Comparison of ENCODE assay signal across 8 cellular contexts in the genomic region with DNA sequence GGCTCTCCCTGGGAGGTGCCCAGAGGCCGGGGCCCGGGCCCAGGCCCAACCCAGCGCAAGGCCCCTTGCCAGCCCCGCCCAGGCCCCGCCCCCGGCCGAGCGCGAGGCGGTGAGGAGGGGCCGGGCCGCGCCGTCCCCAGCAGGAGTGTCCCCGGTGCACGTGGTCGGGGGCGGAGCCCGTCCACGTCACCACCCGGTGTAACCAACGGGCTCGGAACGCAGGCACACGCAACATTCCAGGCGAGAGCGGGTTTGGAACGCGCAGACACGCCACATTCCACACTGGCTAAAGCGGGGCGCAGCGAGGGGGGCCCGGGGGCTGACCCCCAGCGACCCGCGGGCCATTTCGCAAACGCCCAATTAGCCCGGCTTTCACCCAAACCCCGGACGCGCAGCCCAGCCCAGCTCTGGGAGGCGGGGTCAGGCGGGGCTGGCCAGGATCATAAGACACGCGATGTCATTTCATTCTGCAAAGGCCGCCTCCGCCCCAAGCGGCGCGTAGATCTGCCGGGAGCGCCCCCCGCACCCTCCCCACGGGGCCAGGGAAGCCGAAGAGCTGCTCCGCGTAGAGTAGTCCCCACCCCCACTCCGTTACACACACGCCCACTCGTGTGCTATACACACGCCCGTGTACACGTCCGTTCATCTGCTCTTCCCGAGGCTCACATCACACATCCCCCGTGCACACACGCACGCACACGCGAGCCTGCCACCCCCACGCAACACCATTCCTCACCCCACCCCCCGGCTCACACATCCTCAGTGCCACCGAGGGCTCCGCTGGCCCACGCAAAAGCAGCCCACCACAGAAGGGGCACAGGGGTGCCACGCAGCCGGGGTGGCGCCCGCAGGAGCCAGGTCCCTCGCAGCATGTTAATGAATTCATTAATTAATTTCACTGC. TPM values are rescaled to one million over a fixed set of nuclear protein-coding genes. Genes with fewer than 3 reads are reported as not detected.
DNase-seq lines count a peak whose midpoint lies in the region; ATAC-seq and TF ChIP-seq lines count a peak whose summit lies in the region.

No MANE protein-coding gene starts in this region.

- DNase-seq in DMS53 treated with DMSO at 0.1 percent for 48 hours (lab: John Stamatoyannopoulos, UW; ENCODE audit: unreplicated experiment) (peak; percentile 86), RKO (ENCODE audit: low spot score) (peak; percentile 94), fibroblast of mammary gland (ENCODE audit: low read depth) (peak; percentile 95), natural killer cell (peak; percentile 96)
- peak; percentile 85 for DNase-seq in Jurkat, Clone E6-1 (ENCODE audit: low read depth, low spot score)
- peak; percentile 91 for DNase-seq in activated T-helper 2 cell treated with anti-CD3 and anti-CD28 coated beads, Interferon-gamma antibody, Interleukin-2, Interleukin-4, amounts not matched to agents 10 μg/mL and 5 μg/mL and 100 μg/mL, durations not matched to agents 14 hours and 24 hours and 36 hours (ENCODE audit: low spot score)
- DNase-seq in stimulated activated naive B cell treated with anti-CD40 and anti-IgM and Interleukin-4, amounts not matched to agents 10 μg/mL and 1 μg/mL and 100 μg/mL, for 72 hours, result peak; percentile 91

- no peaks in the 10 kb centered on the region for H3K27me3 Mint-ChIP-seq in activated T-helper 2 cell treated with anti-CD3 and anti-CD28 coated beads, Interferon-gamma antibody, Interleukin-2, Interleukin-4, amounts not matched to agents 10 μg/mL and 5 μg/mL and 100 μg/mL, durations not matched to agents 14 hours and 24 hours and 36 hours (ENCODE audit: low read depth)
- H3K27me3 Mint-ChIP-seq in natural killer cell (ENCODE audit: low read depth in 2 of 2), result no peaks in the 10 kb centered on the region
- no peaks in the 10 kb centered on the region for H3K27me3 Mint-ChIP-seq in stimulated activated naive B cell treated with anti-CD40 and anti-IgM and Interleukin-4, amounts not matched to agents 10 μg/mL and 1 μg/mL and 100 μg/mL, for 72 hours

- peak overlapping the region; percentile 99 for H3K27ac Mint-ChIP-seq in activated T-helper 2 cell treated with anti-CD3 and anti-CD28 coated beads, Interferon-gamma antibody, Interleukin-2, Interleukin-4, amounts not matched to agents 10 μg/mL and 5 μg/mL and 100 μg/mL, durations not matched to agents 14 hours and 24 hours and 36 hours
- peak overlapping the region; percentile 93 to 99 for H3K27ac Mint-ChIP-seq in natural killer cell
- peak overlapping the region; percentile 99 for H3K27ac Mint-ChIP-seq in stimulated activated naive B cell treated with anti-CD40 and anti-IgM and Interleukin-4, amounts not matched to agents 10 μg/mL and 1 μg/mL and 100 μg/mL, for 72 hours

- H3K4me3 ChIP-seq in Jurkat, Clone E6-1 (ENCODE audit: low read length), result peak overlapping the region; percentile 86
- H3K4me3 ChIP-seq in fibroblast of mammary gland (ENCODE audit: control insufficient read depth, low read depth, low read length), result peak overlapping the region; percentile 89

- intact Hi-C loops in activated T-helper 2 cell treated with anti-CD3 and anti-CD28 coated beads, Interferon-gamma antibody, Interleukin-2, Interleukin-4, amounts not matched to agents 10 μg/mL and 5 μg/mL and 100 μg/mL, durations not matched to agents 14 hours and 24 hours and 36 hours (cut with micrococcal nuclease), result loop anchor here (2.0 to 5.0 kb wide), 4 partner anchors 97 to 528 kb away; a partner anchor contains a TSS
- intact Hi-C loops in natural killer cell (cut with micrococcal nuclease), result loop anchor here (5.0 kb wide), 1 partner anchor 358 kb away; a partner anchor contains a TSS

- ATAC-seq in GM21529 (IDR thresholded peaks at IDR 0.05; ENCODE audit: unreplicated experiment) (peak; percentile 37), natural killer cell (peak; percentile 54 to 71 (median 62))
- peak; percentile 62 to 65 for ATAC-seq in stimulated activated naive B cell treated with anti-CD40 and anti-IgM and Interleukin-4, amounts not matched to agents 10 μg/mL and 1 μg/mL and 100 μg/mL, for 72 hours (replicated peaks)

- H3K36me3 Mint-ChIP-seq in activated T-helper 2 cell treated with anti-CD3 and anti-CD28 coated beads, Interferon-gamma antibody, Interleukin-2, Interleukin-4, amounts not matched to agents 10 μg/mL and 5 μg/mL and 100 μg/mL, durations not matched to agents 14 hours and 24 hours and 36 hours (ENCODE audit: low read depth), result no peaks in the 10 kb centered on the region
- no peaks in the 10 kb centered on the region for H3K36me3 Mint-ChIP-seq in natural killer cell
- H3K36me3 Mint-ChIP-seq in stimulated activated naive B cell treated with anti-CD40 and anti-IgM and Interleukin-4, amounts not matched to agents 10 μg/mL and 1 μg/mL and 100 μg/mL, for 72 hours, result peaks cover 0 to 4% of the 10 kb centered on the region in 2 donors

- H3K4me1 Mint-ChIP-seq in activated T-helper 2 cell treated with anti-CD3 and anti-CD28 coated beads, Interferon-gamma antibody, Interleukin-2, Interleukin-4, amounts not matched to agents 10 μg/mL and 5 μg/mL and 100 μg/mL, durations not matched to agents 14 hours and 24 hours and 36 hours (ENCODE audit: low read depth), result peaks cover 37% of the 10 kb centered on the region
- H3K4me1 Mint-ChIP-seq in natural killer cell, result peaks cover 31 to 60% of the 10 kb centered on the region in 2 donors
- H3K4me1 Mint-ChIP-seq in stimulated activated naive B cell treated with anti-CD40 and anti-IgM and Interleukin-4, amounts not matched to agents 10 μg/mL and 1 μg/mL and 100 μg/mL, for 72 hours, result peaks cover 49 to 58% of the 10 kb centered on the region in 2 donors

- TF ChIP-seq CTCF in fibroblast of mammary gland (conservative IDR thresholded peaks at IDR 0.05; ENCODE audit: control insufficient read depth, insufficient read depth, low read depth, low read length), result no peak
- no peak for TF ChIP-seq CTCF in natural killer cell (IDR thresholded peaks at IDR 0.05)

- peak overlapping the region; percentile 98 for H3K4me3 Mint-ChIP-seq in activated T-helper 2 cell treated with anti-CD3 and anti-CD28 coated beads, Interferon-gamma antibody, Interleukin-2, Interleukin-4, amounts not matched to agents 10 μg/mL and 5 μg/mL and 100 μg/mL, durations not matched to agents 14 hours and 24 hours and 36 hours (ENCODE audit: low read depth)
- peak overlapping the region; percentile 97 for H3K4me3 Mint-ChIP-seq in natural killer cell
- peak overlapping the region; percentile 85 to 90 for H3K4me3 Mint-ChIP-seq in stimulated activated naive B cell treated with anti-CD40 and anti-IgM and Interleukin-4, amounts not matched to agents 10 μg/mL and 1 μg/mL and 100 μg/mL, for 72 hours

- no peaks in the 10 kb centered on the region for H3K9me3 Mint-ChIP-seq in activated T-helper 2 cell treated with anti-CD3 and anti-CD28 coated beads, Interferon-gamma antibody, Interleukin-2, Interleukin-4, amounts not matched to agents 10 μg/mL and 5 μg/mL and 100 μg/mL, durations not matched to agents 14 hours and 24 hours and 36 hours
- H3K9me3 Mint-ChIP-seq in natural killer cell, result no peaks in the 10 kb centered on the region
- H3K9me3 Mint-ChIP-seq in stimulated activated naive B cell treated with anti-CD40 and anti-IgM and Interleukin-4, amounts not matched to agents 10 μg/mL and 1 μg/mL and 100 μg/mL, for 72 hours, result no peaks in the 10 kb centered on the region

RNA-seq across cellular contexts. Expression of a gene that starts 1.0 kb away (rescaled TPM):
- polyA plus RNA-seq in Jurkat, Clone E6-1 (2012; ENCODE audit: insufficient read depth, insufficient read length), result 14.9 TPM
- total RNA-seq in activated T-helper 2 cell treated with anti-CD3 and anti-CD28 coated beads, Interferon-gamma antibody, Interleukin-2, Interleukin-4, amounts not matched to agents 10 μg/mL and 5 μg/mL and 100 μg/mL, durations not matched to agents 14 hours and 24 hours and 36 hours, result 28.1 and 30.4 TPM in 2 replicates
- 100 to 1,000 TPM in 1 of 3 donors, 10 to 100 TPM in 2; 72.3 to 108 (median 77.6) TPM for total RNA-seq in natural killer cell

Comparison
In these comparisons a context has a peak if more than half of its experiments do, and no peak if none do; other contexts are left out.
1. Peak in every context shown above with its lines: DNase-seq, ATAC-seq and H3K4me3 ChIP-seq.